Comparison of ENCODE assay signal across 1 cellular context in the genomic region with DNA sequence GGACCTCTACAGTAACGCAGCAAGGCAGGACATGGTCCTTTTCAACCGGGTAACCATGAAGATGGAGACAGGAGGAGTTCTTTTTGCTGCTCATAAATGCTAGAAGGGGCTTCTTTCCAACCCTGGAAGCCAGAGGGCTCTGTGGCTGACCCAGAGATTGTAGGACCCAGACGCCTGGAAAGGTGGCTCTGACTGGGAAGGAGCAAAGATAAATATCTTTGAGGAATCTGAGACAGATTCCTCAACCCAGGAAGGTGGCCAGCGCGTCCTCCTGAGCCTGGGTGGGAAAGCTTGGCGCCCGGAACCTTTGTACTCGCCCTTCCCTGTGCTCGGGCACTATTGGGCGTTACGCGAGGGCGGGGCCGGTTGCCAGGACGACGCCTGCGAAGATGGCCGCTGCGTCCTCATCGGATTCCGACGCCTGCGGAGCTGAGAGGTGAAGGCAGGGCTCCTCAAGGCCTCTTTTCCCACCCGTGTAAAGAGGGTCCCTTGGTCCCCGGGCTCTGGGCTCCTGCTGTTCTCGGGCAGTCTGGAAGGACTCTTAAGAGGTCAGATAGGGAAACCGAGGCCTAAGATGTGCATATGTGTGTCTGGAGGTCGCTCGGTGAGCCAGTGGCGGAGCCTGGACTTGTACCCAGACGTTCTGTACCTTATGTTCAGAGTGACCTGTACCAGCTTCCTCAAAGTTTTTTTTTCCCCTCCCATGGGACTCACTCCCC.
TF ChIP-seq lines count a peak whose summit lies in the region.

A gene (plus strand): TSS at position 365 of the 719 bp plus-strand sequence. CDS start 25 bp downstream, at position 390.

TF ChIP-seq in HepG2, 621 proteins besides CTCF, POLR2A, EP300 and RAD21 (continued from another document and continues in another):
- TF ChIP-seq, protein P1, sequence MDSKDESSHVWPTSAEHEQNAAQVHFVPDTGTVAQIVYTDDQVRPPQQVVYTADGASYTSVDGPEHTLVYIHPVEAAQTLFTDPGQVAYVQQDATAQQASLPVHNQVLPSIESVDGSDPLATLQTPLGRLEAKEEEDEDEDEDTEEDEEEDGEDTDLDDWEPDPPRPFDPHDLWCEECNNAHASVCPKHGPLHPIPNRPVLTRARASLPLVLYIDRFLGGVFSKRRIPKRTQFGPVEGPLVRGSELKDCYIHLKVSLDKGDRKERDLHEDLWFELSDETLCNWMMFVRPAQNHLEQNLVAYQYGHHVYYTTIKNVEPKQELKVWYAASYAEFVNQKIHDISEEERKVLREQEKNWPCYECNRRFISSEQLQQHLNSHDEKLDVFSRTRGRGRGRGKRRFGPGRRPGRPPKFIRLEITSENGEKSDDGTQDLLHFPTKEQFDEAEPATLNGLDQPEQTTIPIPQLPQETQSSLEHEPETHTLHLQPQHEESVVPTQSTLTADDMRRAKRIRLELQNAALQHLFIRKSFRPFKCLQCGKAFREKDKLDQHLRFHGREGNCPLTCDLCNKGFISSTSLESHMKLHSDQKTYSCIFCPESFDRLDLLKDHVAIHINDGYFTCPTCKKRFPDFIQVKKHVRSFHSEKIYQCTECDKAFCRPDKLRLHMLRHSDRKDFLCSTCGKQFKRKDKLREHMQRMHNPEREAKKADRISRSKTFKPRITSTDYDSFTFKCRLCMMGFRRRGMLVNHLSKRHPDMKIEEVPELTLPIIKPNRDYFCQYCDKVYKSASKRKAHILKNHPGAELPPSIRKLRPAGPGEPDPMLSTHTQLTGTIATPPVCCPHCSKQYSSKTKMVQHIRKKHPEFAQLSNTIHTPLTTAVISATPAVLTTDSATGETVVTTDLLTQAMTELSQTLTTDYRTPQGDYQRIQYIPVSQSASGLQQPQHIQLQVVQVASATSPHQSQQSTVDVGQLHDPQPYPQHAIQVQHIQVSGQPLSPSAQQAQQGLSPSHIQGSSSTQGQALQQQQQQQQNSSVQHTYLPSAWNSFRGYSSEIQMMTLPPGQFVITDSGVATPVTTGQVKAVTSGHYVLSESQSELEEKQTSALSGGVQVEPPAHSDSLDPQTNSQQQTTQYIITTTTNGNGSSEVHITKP (CRISPR knock-in tag; IDR thresholded peaks at IDR 0.05; ENCODE audit: low read depth): 0 out of 2 replicates have a peak, but pooled peaks have one; percentile 42
- TF ChIP-seq FOXJ3 (CRISPR knock-in tag; IDR thresholded peaks at IDR 0.05; ENCODE audit: borderline replicate concordance) (peak; percentile 39; the same call in 1 of the 2 replicates), MAF1 (CRISPR knock-in tag; IDR thresholded peaks at IDR 0.05; ENCODE audit: borderline replicate concordance) (no peak), ZNF816 (CRISPR knock-in tag; IDR thresholded peaks at IDR 0.05; ENCODE audit: borderline replicate concordance) (peak; percentile 79; the same call in 1 of the 2 replicates), ZNF709 (CRISPR knock-in tag; IDR thresholded peaks at IDR 0.05) (no peak), FOXK2 (IDR thresholded peaks at IDR 0.05) (no peak), CCAR2 (optimal IDR thresholded peaks at IDR 0.05; ENCODE audit: low read depth, low read length) (peak; percentile 64), ZNF251 (CRISPR knock-in tag; IDR thresholded peaks at IDR 0.05) (no peak), ZNF841 (CRISPR knock-in tag; IDR thresholded peaks at IDR 0.05; ENCODE audit: borderline replicate concordance) (no peak), ZNF337 (CRISPR knock-in tag; IDR thresholded peaks at IDR 0.05; ENCODE audit: borderline replicate concordance, low read depth) (no peak), TAF1 (CRISPR knock-in tag; IDR thresholded peaks at IDR 0.05) (peak; percentile 83), JDP2 (CRISPR knock-in tag; IDR thresholded peaks at IDR 0.05; ENCODE audit: borderline replicate concordance) (no peak), ZNF776 (CRISPR knock-in tag; IDR thresholded peaks at IDR 0.05) (peak; percentile 48; the same call in 1 of the 2 replicates), RBM22 (optimal IDR thresholded peaks at IDR 0.05; ENCODE audit: low read length) (peak; percentile 100), ZNF546 (CRISPR knock-in tag; conservative IDR thresholded peaks at IDR 0.05) (0 out of 2 replicates have a peak, but pooled peaks have one; percentile 71), KLF12 (CRISPR knock-in tag; IDR thresholded peaks at IDR 0.05; ENCODE audit: borderline replicate concordance) (peak; percentile 100), HDAC6 (IDR thresholded peaks at IDR 0.05; ENCODE audit: low read depth, low read length) (no peak), PHF5A (CRISPR knock-in tag; IDR thresholded peaks at IDR 0.05; ENCODE audit: low read depth, unreplicated experiment) (peak; percentile 89), TBX2 (CRISPR knock-in tag; IDR thresholded peaks at IDR 0.05; ENCODE audit: borderline replicate concordance) (peak; percentile 82), ZNF747 (CRISPR knock-in tag; IDR thresholded peaks at IDR 0.05; ENCODE audit: borderline replicate concordance) (peak; percentile 66; the same call in 1 of the 2 replicates), SIN3B (IDR thresholded peaks at IDR 0.05; ENCODE audit: low read length) (peak; percentile 89), ZNF674 (CRISPR knock-in tag; IDR thresholded peaks at IDR 0.05; ENCODE audit: low read depth) (no peak), ZNF564 (CRISPR knock-in tag; IDR thresholded peaks at IDR 0.05) (peak; percentile 79), SOX6 (IDR thresholded peaks at IDR 0.05) (no peak), SOX6 (CRISPR knock-in tag; IDR thresholded peaks at IDR 0.05) (peak; percentile 67), NKX3-1 (CRISPR knock-in tag; IDR thresholded peaks at IDR 0.05) (no peak), PHF20 (CRISPR knock-in tag; IDR thresholded peaks at IDR 0.05) (peak; percentile 90), EED (CRISPR knock-in tag; IDR thresholded peaks at IDR 0.05) (0 out of 2 replicates have a peak, but pooled peaks have one; percentile 57), REL (CRISPR knock-in tag; conservative IDR thresholded peaks at IDR 0.05) (no peak), GATAD1 (CRISPR knock-in tag; IDR thresholded peaks at IDR 0.05) (peak; percentile 96), ZNF451 (CRISPR knock-in tag; IDR thresholded peaks at IDR 0.05) (peak; percentile 62; the same call in 1 of the 2 replicates), RCOR2 (CRISPR knock-in tag; IDR thresholded peaks at IDR 0.05) (0 out of 2 replicates have a peak, but pooled peaks have one; percentile 41), FOXK1 (CRISPR knock-in tag; IDR thresholded peaks at IDR 0.05; ENCODE audit: borderline replicate concordance, low read depth) (peak; percentile 68; the same call in 1 of the 2 replicates), ZNF543 (CRISPR knock-in tag; IDR thresholded peaks at IDR 0.05) (no peak), KDM5A (IDR thresholded peaks at IDR 0.05; ENCODE audit: borderline replicate concordance, low read length) (peak; percentile 97), ZNF660 (CRISPR knock-in tag; IDR thresholded peaks at IDR 0.05; ENCODE audit: borderline replicate concordance, low read depth) (no peak), CREM (IDR thresholded peaks at IDR 0.05) (peak; percentile 28; the same call in 1 of the 2 replicates), CREM (CRISPR knock-in tag; IDR thresholded peaks at IDR 0.05) (no peak), ZNF331 (CRISPR knock-in tag; IDR thresholded peaks at IDR 0.05) (peak; percentile 80), MED8 (CRISPR knock-in tag; IDR thresholded peaks at IDR 0.05; ENCODE audit: insufficient replicate concordance) (peak; percentile 72), ETV5 (CRISPR knock-in tag; IDR thresholded peaks at IDR 0.05; ENCODE audit: borderline replicate concordance) (peak; percentile 37; the same call in 1 of the 2 replicates), ZMYM3 (CRISPR knock-in tag; IDR thresholded peaks at IDR 0.05) (peak; percentile 32; the same call in 1 of the 2 replicates), THYN1 (CRISPR knock-in tag; IDR thresholded peaks at IDR 0.05; ENCODE audit: borderline replicate concordance, low read depth) (no peak), ELF1 (CRISPR knock-in tag; IDR thresholded peaks at IDR 0.05) (peak; percentile 71), SCMH1 (CRISPR knock-in tag; IDR thresholded peaks at IDR 0.05; ENCODE audit: borderline replicate concordance) (no peak), SIX4 (CRISPR knock-in tag; IDR thresholded peaks at IDR 0.05) (0 out of 2 replicates have a peak, but pooled peaks have one; percentile 29), ZNF572 (CRISPR knock-in tag; IDR thresholded peaks at IDR 0.05) (peak; percentile 95; the same call in 1 of the 2 replicates), ZNF772 (CRISPR knock-in tag; IDR thresholded peaks at IDR 0.05) (peak; percentile 62; the same call in 1 of the 2 replicates), JUND (CRISPR knock-in tag; IDR thresholded peaks at IDR 0.05) (0 out of 2 replicates have a peak, but pooled peaks have one; percentile 37), KDM2A (CRISPR knock-in tag; IDR thresholded peaks at IDR 0.05; ENCODE audit: borderline replicate concordance, low read depth) (peak; percentile 97), POLR2G (IDR thresholded peaks at IDR 0.05; ENCODE audit: low read depth, low read length) (peak; percentile 84)
- TF ChIP-seq, protein P2, sequence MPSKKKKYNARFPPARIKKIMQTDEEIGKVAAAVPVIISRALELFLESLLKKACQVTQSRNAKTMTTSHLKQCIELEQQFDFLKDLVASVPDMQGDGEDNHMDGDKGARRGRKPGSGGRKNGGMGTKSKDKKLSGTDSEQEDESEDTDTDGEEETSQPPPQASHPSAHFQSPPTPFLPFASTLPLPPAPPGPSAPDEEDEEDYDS (CRISPR knock-in tag; IDR thresholded peaks at IDR 0.05): peak; percentile 28; the same call in 1 of the 2 replicates
- TF ChIP-seq, protein P3, sequence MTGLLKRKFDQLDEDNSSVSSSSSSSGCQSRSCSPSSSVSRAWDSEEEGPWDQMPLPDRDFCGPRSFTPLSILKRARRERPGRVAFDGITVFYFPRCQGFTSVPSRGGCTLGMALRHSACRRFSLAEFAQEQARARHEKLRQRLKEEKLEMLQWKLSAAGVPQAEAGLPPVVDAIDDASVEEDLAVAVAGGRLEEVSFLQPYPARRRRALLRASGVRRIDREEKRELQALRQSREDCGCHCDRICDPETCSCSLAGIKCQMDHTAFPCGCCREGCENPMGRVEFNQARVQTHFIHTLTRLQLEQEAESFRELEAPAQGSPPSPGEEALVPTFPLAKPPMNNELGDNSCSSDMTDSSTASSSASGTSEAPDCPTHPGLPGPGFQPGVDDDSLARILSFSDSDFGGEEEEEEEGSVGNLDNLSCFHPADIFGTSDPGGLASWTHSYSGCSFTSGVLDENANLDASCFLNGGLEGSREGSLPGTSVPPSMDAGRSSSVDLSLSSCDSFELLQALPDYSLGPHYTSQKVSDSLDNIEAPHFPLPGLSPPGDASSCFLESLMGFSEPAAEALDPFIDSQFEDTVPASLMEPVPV (CRISPR knock-in tag; IDR thresholded peaks at IDR 0.05): no peak
- TF ChIP-seq, protein P4, sequence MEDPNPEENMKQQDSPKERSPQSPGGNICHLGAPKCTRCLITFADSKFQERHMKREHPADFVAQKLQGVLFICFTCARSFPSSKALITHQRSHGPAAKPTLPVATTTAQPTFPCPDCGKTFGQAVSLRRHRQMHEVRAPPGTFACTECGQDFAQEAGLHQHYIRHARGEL (CRISPR knock-in tag; IDR thresholded peaks at IDR 0.05): no peak; the same call in 1 of the 2 replicates
- TF ChIP-seq, protein P5, sequence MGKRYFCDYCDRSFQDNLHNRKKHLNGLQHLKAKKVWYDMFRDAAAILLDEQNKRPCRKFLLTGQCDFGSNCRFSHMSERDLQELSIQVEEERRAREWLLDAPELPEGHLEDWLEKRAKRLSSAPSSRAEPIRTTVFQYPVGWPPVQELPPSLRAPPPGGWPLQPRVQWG (CRISPR knock-in tag; IDR thresholded peaks at IDR 0.05; ENCODE audit: borderline replicate concordance, low read depth): no peak
- TF ChIP-seq, protein P6, sequence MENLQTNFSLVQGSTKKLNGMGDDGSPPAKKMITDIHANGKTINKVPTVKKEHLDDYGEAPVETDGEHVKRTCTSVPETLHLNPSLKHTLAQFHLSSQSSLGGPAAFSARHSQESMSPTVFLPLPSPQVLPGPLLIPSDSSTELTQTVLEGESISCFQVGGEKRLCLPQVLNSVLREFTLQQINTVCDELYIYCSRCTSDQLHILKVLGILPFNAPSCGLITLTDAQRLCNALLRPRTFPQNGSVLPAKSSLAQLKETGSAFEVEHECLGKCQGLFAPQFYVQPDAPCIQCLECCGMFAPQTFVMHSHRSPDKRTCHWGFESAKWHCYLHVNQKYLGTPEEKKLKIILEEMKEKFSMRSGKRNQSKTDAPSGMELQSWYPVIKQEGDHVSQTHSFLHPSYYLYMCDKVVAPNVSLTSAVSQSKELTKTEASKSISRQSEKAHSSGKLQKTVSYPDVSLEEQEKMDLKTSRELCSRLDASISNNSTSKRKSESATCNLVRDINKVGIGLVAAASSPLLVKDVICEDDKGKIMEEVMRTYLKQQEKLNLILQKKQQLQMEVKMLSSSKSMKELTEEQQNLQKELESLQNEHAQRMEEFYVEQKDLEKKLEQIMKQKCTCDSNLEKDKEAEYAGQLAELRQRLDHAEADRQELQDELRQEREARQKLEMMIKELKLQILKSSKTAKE (CRISPR knock-in tag; IDR thresholded peaks at IDR 0.05; ENCODE audit: borderline replicate concordance): no peak
- TF ChIP-seq, protein P7, sequence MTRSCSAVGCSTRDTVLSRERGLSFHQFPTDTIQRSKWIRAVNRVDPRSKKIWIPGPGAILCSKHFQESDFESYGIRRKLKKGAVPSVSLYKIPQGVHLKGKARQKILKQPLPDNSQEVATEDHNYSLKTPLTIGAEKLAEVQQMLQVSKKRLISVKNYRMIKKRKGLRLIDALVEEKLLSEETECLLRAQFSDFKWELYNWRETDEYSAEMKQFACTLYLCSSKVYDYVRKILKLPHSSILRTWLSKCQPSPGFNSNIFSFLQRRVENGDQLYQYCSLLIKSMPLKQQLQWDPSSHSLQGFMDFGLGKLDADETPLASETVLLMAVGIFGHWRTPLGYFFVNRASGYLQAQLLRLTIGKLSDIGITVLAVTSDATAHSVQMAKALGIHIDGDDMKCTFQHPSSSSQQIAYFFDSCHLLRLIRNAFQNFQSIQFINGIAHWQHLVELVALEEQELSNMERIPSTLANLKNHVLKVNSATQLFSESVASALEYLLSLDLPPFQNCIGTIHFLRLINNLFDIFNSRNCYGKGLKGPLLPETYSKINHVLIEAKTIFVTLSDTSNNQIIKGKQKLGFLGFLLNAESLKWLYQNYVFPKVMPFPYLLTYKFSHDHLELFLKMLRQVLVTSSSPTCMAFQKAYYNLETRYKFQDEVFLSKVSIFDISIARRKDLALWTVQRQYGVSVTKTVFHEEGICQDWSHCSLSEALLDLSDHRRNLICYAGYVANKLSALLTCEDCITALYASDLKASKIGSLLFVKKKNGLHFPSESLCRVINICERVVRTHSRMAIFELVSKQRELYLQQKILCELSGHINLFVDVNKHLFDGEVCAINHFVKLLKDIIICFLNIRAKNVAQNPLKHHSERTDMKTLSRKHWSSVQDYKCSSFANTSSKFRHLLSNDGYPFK (CRISPR knock-in tag; IDR thresholded peaks at IDR 0.05; ENCODE audit: borderline replicate concordance): peak; percentile 63; the same call in 1 of the 2 replicates
- TF ChIP-seq, protein P8, sequence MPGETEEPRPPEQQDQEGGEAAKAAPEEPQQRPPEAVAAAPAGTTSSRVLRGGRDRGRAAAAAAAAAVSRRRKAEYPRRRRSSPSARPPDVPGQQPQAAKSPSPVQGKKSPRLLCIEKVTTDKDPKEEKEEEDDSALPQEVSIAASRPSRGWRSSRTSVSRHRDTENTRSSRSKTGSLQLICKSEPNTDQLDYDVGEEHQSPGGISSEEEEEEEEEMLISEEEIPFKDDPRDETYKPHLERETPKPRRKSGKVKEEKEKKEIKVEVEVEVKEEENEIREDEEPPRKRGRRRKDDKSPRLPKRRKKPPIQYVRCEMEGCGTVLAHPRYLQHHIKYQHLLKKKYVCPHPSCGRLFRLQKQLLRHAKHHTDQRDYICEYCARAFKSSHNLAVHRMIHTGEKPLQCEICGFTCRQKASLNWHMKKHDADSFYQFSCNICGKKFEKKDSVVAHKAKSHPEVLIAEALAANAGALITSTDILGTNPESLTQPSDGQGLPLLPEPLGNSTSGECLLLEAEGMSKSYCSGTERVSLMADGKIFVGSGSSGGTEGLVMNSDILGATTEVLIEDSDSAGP (CRISPR knock-in tag; IDR thresholded peaks at IDR 0.05; ENCODE audit: borderline replicate concordance): peak; percentile 92
